ENCODE assay signal across 25 cellular contexts in the genomic region with DNA sequence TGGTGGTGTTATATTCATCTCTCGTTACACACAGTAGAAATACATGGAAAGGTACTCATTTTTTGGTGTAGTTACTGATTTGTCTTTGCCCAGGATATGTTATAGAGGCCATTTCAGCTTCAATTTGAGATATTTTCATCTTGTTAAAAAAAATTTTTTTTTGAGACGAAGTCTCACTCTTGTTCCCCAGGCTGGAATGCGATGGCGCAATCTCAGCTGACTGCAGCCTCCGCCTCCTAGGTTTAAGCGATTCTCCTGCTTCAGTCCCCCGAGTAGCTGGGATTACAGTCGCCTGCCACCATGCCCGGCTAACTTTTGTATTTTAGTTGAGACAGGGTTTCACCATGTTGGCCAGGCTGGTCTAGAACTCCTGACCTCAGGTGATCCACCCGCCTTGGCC.
"Had no signal": no experiment of that assay in that cellular context is flagged by ENCODE, and none has a peak within 500 bp of the region (broad histone marks: within the 10 kb centered on the region; RNA-seq: fewer than 3 reads in every experiment).

No MANE protein-coding gene starts in this region.

- H3K27ac ChIP-seq: Peyer's patch, SJSA1 had no signal

- H3K9me3 Mint-ChIP-seq: activated CD8-positive, alpha-beta T cell treated with anti-CD3 and anti-CD28 coated beads for 36 hours; activated naive CD4-positive, alpha-beta T cell treated with anti-CD3 and anti-CD28 coated beads, Interleukin-2, amount 50 U/mL, for 24 hours; activated T-cell treated with anti-CD3 and anti-CD28 coated beads, Interleukin-2, amount 50 U/mL, for 72 hours; activated T-helper 2 cell treated with anti-CD3 and anti-CD28 coated beads, Interferon-gamma antibody, Interleukin-2, Interleukin-4, amounts not matched to agents 10 μg/mL and 5 μg/mL and 100 μg/mL, durations not matched to agents 14 hours and 24 hours and 36 hours had no signal

- FAIRE-seq: TTC549 had no signal

- ATAC-seq: activated CD4-positive, alpha-beta T cell treated with anti-CD3 and anti-CD28 coated beads for 36 hours; activated CD8-positive, alpha-beta T cell treated with anti-CD3 and anti-CD28 coated beads for 36 hours; activated T-cell treated with anti-CD3 and anti-CD28 coated beads, Interleukin-2, amount 50 U/mL, for 72 hours; SK-N-SH treated with all-trans-retinoic acid at 6 μM for 48 hours had no signal

- H3K27ac Mint-ChIP-seq: activated CD4-positive, alpha-beta T cell treated with anti-CD3 and anti-CD28 coated beads for 36 hours; activated CD8-positive, alpha-beta T cell treated with anti-CD3 and anti-CD28 coated beads for 36 hours; activated naive CD4-positive, alpha-beta T cell treated with anti-CD3 and anti-CD28 coated beads, Interleukin-2, amount 50 U/mL, for 24 hours; activated T-cell treated with anti-CD3 and anti-CD28 coated beads, Interleukin-2, amount 50 U/mL, for 72 hours; activated T-helper 2 cell treated with anti-CD3 and anti-CD28 coated beads, Interferon-gamma antibody, Interleukin-2, Interleukin-4, amounts not matched to agents 10 μg/mL and 5 μg/mL and 100 μg/mL, durations not matched to agents 14 hours and 24 hours and 36 hours had no signal

- H3K27me3 Mint-ChIP-seq: activated CD4-positive, alpha-beta T cell treated with anti-CD3 and anti-CD28 coated beads for 36 hours; activated CD8-positive, alpha-beta T cell treated with anti-CD3 and anti-CD28 coated beads for 36 hours; activated naive CD4-positive, alpha-beta T cell treated with anti-CD3 and anti-CD28 coated beads, Interleukin-2, amount 50 U/mL, for 24 hours had no signal

- H3K9me3 ChIP-seq: Peyer's patch, SJSA1 had no signal

- H3K4me1 ChIP-seq: Peyer's patch had no signal

- H3K4me3 ChIP-seq: Peyer's patch, SJSA1 had no signal

- DNase-seq: activated CD4-positive, alpha-beta T cell treated with anti-CD3 and anti-CD28 coated beads for 36 hours; activated CD4-positive, alpha-beta T cell treated with anti-CD3 and anti-CD28 coated beads, Interleukin-2, amount 50 U/mL, for 1 hour; activated CD8-positive, alpha-beta memory T cell treated with anti-CD3 and anti-CD28 coated beads, Interleukin-2, amount 50 U/mL, for 4 hours; activated CD8-positive, alpha-beta T cell treated with anti-CD3 and anti-CD28 coated beads for 36 hours; activated gamma-delta T cell treated with Interleukin-2 at 50 U/mL for 16 hours; activated T-cell treated with anti-CD3 and anti-CD28 coated beads, Interleukin-2, amount 50 U/mL, for 72 hours; anterior cingulate cortex; cerebellar nuclear complex; Karpas-422; MM.1S; NCI-H1105; NCI-H1436; NCI-H1694 treated with DMSO at 0.1 percent for 48 hours; NCI-H2029 treated with DMSO at 0.1 percent for 48 hours; NCI-H345; NCI-H510A treated with DMSO at 0.1 percent for 48 hours; NCI-H69; Peyer's patch; Right ventricle myocardium superior; SW 1271 had no signal

- H3K27me3 ChIP-seq: Peyer's patch, SJSA1 had no signal

- H3K4me3 Mint-ChIP-seq: activated CD4-positive, alpha-beta T cell treated with anti-CD3 and anti-CD28 coated beads for 36 hours; activated CD8-positive, alpha-beta T cell treated with anti-CD3 and anti-CD28 coated beads for 36 hours; activated naive CD4-positive, alpha-beta T cell treated with anti-CD3 and anti-CD28 coated beads, Interleukin-2, amount 50 U/mL, for 24 hours; activated T-cell treated with anti-CD3 and anti-CD28 coated beads, Interleukin-2, amount 50 U/mL, for 72 hours had no signal
